ENCODE assay signal across 22 cellular contexts in the genomic region with DNA sequence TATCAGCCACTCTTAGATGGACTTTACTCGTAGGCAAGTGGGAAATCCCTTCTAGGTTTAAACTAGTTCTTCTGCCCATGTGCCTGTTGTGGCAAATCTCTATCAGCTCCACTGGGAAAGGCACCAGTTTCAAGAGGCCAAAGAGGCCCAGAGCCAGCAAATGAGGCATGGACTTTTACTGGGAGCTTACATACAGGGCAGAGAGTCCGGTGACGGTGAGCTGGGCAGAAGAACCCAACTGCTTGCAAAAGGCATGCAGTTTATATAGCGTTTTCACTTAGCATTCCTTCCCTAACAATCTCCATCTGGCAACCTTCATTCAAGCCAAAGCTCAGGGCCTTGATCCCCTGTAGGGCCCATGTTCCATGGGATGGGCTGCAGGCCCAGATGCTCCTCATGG.
"Had no signal": no experiment of that assay in that cellular context is flagged by ENCODE, and none has a peak within 500 bp of the region (broad histone marks: within the 10 kb centered on the region; RNA-seq: fewer than 3 reads in every experiment).

No MANE protein-coding gene starts in this region.

- H3K4me2 ChIP-seq: PC-9 had no signal

- H2AFZ ChIP-seq: PC-9 had no signal

- ATAC-seq: activated T-helper 17 cell treated with anti-CD3 and anti-CD28 coated beads, Interleukin-2, amount 50 U/mL, for 72 hours had no signal

- FAIRE-seq: astrocyte had no signal

- DNase-seq: activated CD4-positive, alpha-beta memory T cell treated with anti-CD3 and anti-CD28 coated beads for 36 hours; activated CD4-positive, alpha-beta T cell treated with anti-CD3 and anti-CD28 coated beads, Interleukin-2, amount 10 ng/mL, durations not matched to agents 7 days and 5 days; activated CD4-positive, CD25-positive, alpha-beta regulatory T cell; activated CD8-positive, alpha-beta memory T cell treated with anti-CD3 and anti-CD28 coated beads for 24 hours; activated gamma-delta T cell; activated naive CD4-positive, alpha-beta T cell treated with anti-CD3 and anti-CD28 coated beads for 36 hours; activated T-cell treated with anti-CD3 and anti-CD28 coated beads for 4 hours; activated T-cell treated with anti-CD3 and anti-CD28 coated beads, Interleukin-2, amount 50 U/mL, for 48 hours; amygdala; MM.1S; NCI-H1105 treated with DMSO at 0.1 percent for 48 hours; NCI-H1436 treated with DMSO at 0.1 percent for 48 hours; NCI-H187; NCI-H2081; NCI-H446; NCI-H524; PC-9; T-helper 1 cell had no signal

- H3K27ac ChIP-seq: PC-9, SK-N-MC, VCaP had no signal

- H3K4me3 ChIP-seq: PC-9, SK-N-MC had no signal
